Comparison of ENCODE assay signal across 1 cellular context in the genomic region with DNA sequence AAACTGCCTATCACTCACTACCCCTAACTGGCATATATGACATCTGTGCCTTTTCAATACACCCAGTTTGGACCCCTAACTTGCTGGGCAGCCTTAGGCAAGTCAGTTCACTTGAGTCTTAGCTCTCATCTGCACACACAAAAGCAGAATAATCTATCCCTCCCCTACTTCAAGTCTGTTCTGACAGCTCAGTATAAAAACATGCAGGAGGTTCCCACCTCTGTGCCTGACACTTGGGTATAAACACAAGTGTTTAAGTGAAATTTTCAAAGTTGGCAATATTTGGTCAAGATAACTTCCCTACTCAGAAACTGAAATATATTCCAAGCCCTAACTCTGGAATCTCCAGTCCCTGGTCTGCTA.
TF ChIP-seq lines count a peak whose summit lies in the region.

No MANE protein-coding gene starts in this region.

TF ChIP-seq in GM23338, 12 proteins besides CTCF, POLR2A, EP300 and RAD21:
- no peak for TF ChIP-seq ZNF462 (CRISPR knock-in tag; IDR thresholded peaks at IDR 0.05)
- TF ChIP-seq EZH2 (IDR thresholded peaks at IDR 0.05; ENCODE audit: low read depth, unreplicated experiment), result no peak
- no peak for TF ChIP-seq REST (IDR thresholded peaks at IDR 0.05; ENCODE audit: unreplicated experiment)
- no peak for TF ChIP-seq JUNB (IDR thresholded peaks at IDR 0.05; ENCODE audit: unreplicated experiment)
- no peak for TF ChIP-seq POLR2AphosphoS5 (IDR thresholded peaks at IDR 0.05; ENCODE audit: low read depth)
- no peak for TF ChIP-seq ETS1 (IDR thresholded peaks at IDR 0.05)
